In genomic region chr6:42224222-42225042, GRCh38 we compare ENCODE assay signal across 8 cellular contexts. TPM values are rescaled to one million over a fixed set of nuclear protein-coding genes. Genes with fewer than 3 reads are reported as not detected.
DNase-seq lines count a peak whose midpoint lies in the region; ATAC-seq, FAIRE-seq and TF ChIP-seq lines count a peak whose summit lies in the region.

No MANE protein-coding gene starts in this region.

- no peak overlapping the region for H2AFZ ChIP-seq in IMR-90 (replicated peaks; ENCODE audit: low read length, poor library complexity)

- peak overlapping the region; percentile 38 for H2AK5ac ChIP-seq in IMR-90 (ENCODE audit: low read depth, low read length)

- H3K4me1 ChIP-seq in IMR-90 (ENCODE audit: control insufficient read depth, insufficient read depth, low read length) (peaks cover 15% of the 10 kb centered on the region), kidney (ENCODE audit: control insufficient read depth in 1 of 2, insufficient read depth in 1 of 2, low read depth in 1 of 2, low read length in 2 of 2) (peaks cover 12 to 18% of the 10 kb centered on the region in 2 donors), thyroid gland (no peaks in the 10 kb centered on the region)

- H3K36me3 ChIP-seq in IMR-90 (ENCODE audit: control insufficient read depth, insufficient read depth, low read length): peaks cover 13% of the 10 kb centered on the region
- no peaks in the 10 kb centered on the region for H3K36me3 ChIP-seq in kidney (ENCODE audit: control insufficient read depth in 1 of 2, insufficient read depth in 2 of 2, low read length in 2 of 2)
- no peaks in the 10 kb centered on the region for H3K36me3 ChIP-seq in thyroid gland

- H2BK20ac ChIP-seq in IMR-90 (ENCODE audit: low read depth, low read length): peak overlapping the region; percentile 54

- peak overlapping the region; percentile 25; the same call in 1 of the 2 replicates for H3K4ac ChIP-seq in IMR-90 (ENCODE audit: low read depth, low read length)

- H4K91ac ChIP-seq in IMR-90 (ENCODE audit: insufficient read depth, low read depth, low read length): peak overlapping the region; percentile 21; the same call in 1 of the 2 replicates

- peak overlapping the region; percentile 65; the same call in 1 of the 2 replicates for H2BK120ac ChIP-seq in IMR-90 (ENCODE audit: low read depth, low read length)

- POLR2A ChIA-PET in IMR-90 (lab: Charles Lee; ENCODE audit: unreplicated experiment): no interaction called here

- no peak for TF ChIP-seq CTCF in IMR-90 (conservative IDR thresholded peaks at IDR 0.05; ENCODE audit: low read depth, low read length)
- TF ChIP-seq CTCF in epithelial cell of esophagus (IDR thresholded peaks at IDR 0.05; ENCODE audit: insufficient read depth, low read depth, low read length, missing control alignments): no peak
- no peak for TF ChIP-seq CTCF in kidney (IDR thresholded peaks at IDR 0.05; ENCODE audit: borderline replicate concordance, extremely low read depth, insufficient read depth)
- TF ChIP-seq CTCF in thyroid gland (IDR thresholded peaks at IDR 0.05): no peak

- no peak overlapping the region for H3K14ac ChIP-seq in IMR-90 (replicated peaks; ENCODE audit: low read depth, low read length)

- H3K9me1 ChIP-seq in IMR-90 (ENCODE audit: insufficient read depth, low read length): peaks cover 26% of the 10 kb centered on the region

- peak; percentile 83 for ATAC-seq in GM18498 (IDR thresholded peaks at IDR 0.05; ENCODE audit: unreplicated experiment)
- peak; percentile 85 for ATAC-seq in GM21717 (IDR thresholded peaks at IDR 0.05; ENCODE audit: unreplicated experiment)
- peak; percentile 58 for ATAC-seq in IMR-90 (ENCODE audit: low read depth)

- peak overlapping the region; percentile 47; the same call in 1 of the 2 replicates for H4K5ac ChIP-seq in IMR-90 (ENCODE audit: low read depth, low read length)

- H3K56ac ChIP-seq in IMR-90 (ENCODE audit: extremely low read depth, insufficient read depth, low read length): no peak overlapping the region; the same call in 1 of the 2 replicates

- H3K9me3 ChIP-seq in IMR-90 (ENCODE audit: control insufficient read depth, insufficient read depth, low read length) (no peaks in the 10 kb centered on the region), kidney (ENCODE audit: control insufficient read depth in 1 of 2, low read length in 2 of 2) (no peaks in the 10 kb centered on the region), thyroid gland (no peaks in the 10 kb centered on the region)

- H2BK15ac ChIP-seq in IMR-90 (ENCODE audit: low read depth, low read length): no peak overlapping the region

- H3K4me2 ChIP-seq in IMR-90 (ENCODE audit: low read depth, low read length): peak overlapping the region; percentile 96; the same call in 1 of the 2 replicates

- H3K79me1 ChIP-seq in IMR-90 (ENCODE audit: low read depth in 1 of 2, low read length in 2 of 2): peaks cover under 1 to 15% of the 10 kb centered on the region in 2 experiments; a peak in 2 of 4 replicates

- intact Hi-C loops in IMR-90 (cut with micrococcal nuclease) (loop anchor here (10.0 kb wide), 1 partner anchor 110 kb away; no protein-coding TSS in a partner anchor), kidney (cut with DNase I) (no loop called here), thyroid gland (cut with DNase I) (no loop called here)

- WGBS in IMR-90 (ENCODE audit: extremely low coverage in 2 of 2, insufficient read length in 1 of 2), 2 experiments: 100% methylated on average over 1 of the region's 12 CpGs; no CpG with 5 or more reads in 1 of the 2 experiments
- 73 to 77% methylated on average over 12 of the region's 12 CpGs for WGBS in thyroid gland, 2 donors

- H3K27ac ChIP-seq in IMR-90 (ENCODE audit: insufficient read depth, low read length): peak overlapping the region; percentile 13; the same call in 1 of the 2 replicates
- H3K27ac ChIP-seq in kidney (ENCODE audit: low read depth in 2 of 2, low read length in 2 of 2): no peak overlapping the region
- H3K27ac ChIP-seq in thyroid gland: no peak overlapping the region

- H3K27me3 ChIP-seq in IMR-90 (ENCODE audit: control insufficient read depth, insufficient read depth, low read length) (no peaks in the 10 kb centered on the region), thyroid gland (no peaks in the 10 kb centered on the region)

- dilution Hi-C loops in IMR-90 (cut with HindIII; ENCODE audit: low sequenced_read_pairs, unreplicated experiment): no loop called here

- CTCF ChIA-PET in IMR-90 (lab: Yijun Ruan, JAX): interaction anchor here (0.6 kb wide), 1 partner anchor 8 kb away, joined by 3 read pairs; no protein-coding TSS in a partner anchor

- in situ Hi-C loops in IMR-90 (cut with MboI; ENCODE audit: low sequenced_read_pairs): no loop called here

- no TSS peak for BruUV-seq in IMR-90 (replicated peaks; lab: Mats Ljungman, UMichigan)

- H3K4me3 ChIP-seq in IMR-90 (ENCODE audit: insufficient read depth, low read depth, low read length): peak overlapping the region; percentile 27; the same call in 1 of the 2 replicates
- H3K4me3 ChIP-seq in epithelial cell of esophagus (ENCODE audit: low read length): peak overlapping the region; percentile 28
- no peak overlapping the region for H3K4me3 ChIP-seq in kidney (ENCODE audit: low read length in 2 of 2)
- H3K4me3 ChIP-seq in thyroid gland (replicated peaks in 1 of 3): no peak overlapping the region

- peak overlapping the region in 1 of 2 experiments; percentile 42; a peak in 2 of 4 replicates for H4K8ac ChIP-seq in IMR-90 (ENCODE audit: low read depth in 2 of 2, low read length in 2 of 2)

- no peaks in the 10 kb centered on the region for H4K20me1 ChIP-seq in IMR-90 (ENCODE audit: insufficient read depth, low read length)

- H2BK5ac ChIP-seq in IMR-90 (ENCODE audit: low read depth, low read length, poor library complexity, severe bottlenecking): peak overlapping the region; percentile 90

- no peak overlapping the region for H3K9ac ChIP-seq in IMR-90 (ENCODE audit: low read depth, low read length)
- H3K9ac ChIP-seq in kidney (ENCODE audit: low read length in 2 of 2): no peak overlapping the region

- DNase-seq in IMR-90 (peak; percentile 97), epithelial cell of esophagus (ENCODE audit: low read depth) (peak; percentile 96), NCI-H2196 (lab: John Stamatoyannopoulos, UW; ENCODE audit: unreplicated experiment) (no peak), SHP77 (lab: John Stamatoyannopoulos, UW) (no peak), kidney (no peak), thyroid gland (no peak)

- H3K23ac ChIP-seq in IMR-90 (ENCODE audit: low read depth, low read length): no peak overlapping the region

- peak overlapping the region; percentile 55 for H2AK9ac ChIP-seq in IMR-90 (replicated peaks; ENCODE audit: low read depth, low read length, poor library complexity)

- H3K18ac ChIP-seq in IMR-90 (ENCODE audit: low read depth, low read length): peak overlapping the region; percentile 71; the same call in 1 of the 2 replicates

- no peak for TF ChIP-seq RAD21 in IMR-90 (IDR thresholded peaks at IDR 0.05; ENCODE audit: low read length)

- FAIRE-seq in kidney (lab: Jason Lieb, UNC): no peak

- no peak for TF ChIP-seq POLR2A in IMR-90 (IDR thresholded peaks at IDR 0.05; ENCODE audit: low read depth, low read length)
- no peak for TF ChIP-seq POLR2A in thyroid gland (IDR thresholded peaks at IDR 0.05)

TF ChIP-seq in IMR-90, 13 proteins besides CTCF, POLR2A, EP300 and RAD21:
- TF ChIP-seq FOS (IDR thresholded peaks at IDR 0.05; ENCODE audit: low read depth, low read length): peak; percentile 96
- peak; percentile 27; the same call in 1 of the 2 replicates for TF ChIP-seq BHLHE40 (IDR thresholded peaks at IDR 0.05; ENCODE audit: low read depth, low read length)
- peak; percentile 66 for TF ChIP-seq CEBPB (IDR thresholded peaks at IDR 0.05; ENCODE audit: low read depth, low read length)
- no peak for TF ChIP-seq CHD1 (IDR thresholded peaks at IDR 0.05; ENCODE audit: low read depth, low read length)
- TF ChIP-seq RCOR1 (IDR thresholded peaks at IDR 0.05; ENCODE audit: insufficient replicate concordance, low read length): no peak
- TF ChIP-seq RFX5 (IDR thresholded peaks at IDR 0.05; ENCODE audit: low read depth, low read length): no peak
TF ChIP-seq in IMR-90: peak in this region for 3.

RNA-seq across cellular contexts. Expression of gene MRPS10, which starts 6.8 kb away (rescaled TPM):
- total RNA-seq in IMR-90 (2012; rRNA removed): 47.0 and 71.1 TPM in 2 replicates
- polyA plus RNA-seq in IMR-90 (2012; rRNA removed): 24.0 and 28.5 TPM in 2 replicates
- polyA plus RNA-seq in IMR-90 (2012; cell fraction: cytosol; rRNA removed): 8.0 and 10.3 TPM in 2 replicates
- 1.8 and 8.3 TPM in 2 replicates for polyA plus RNA-seq in IMR-90 (2012; cell fraction: nucleus; rRNA removed; ENCODE audit: low replicate concordance)
- 28.0 TPM for total RNA-seq in kidney
- polyA plus RNA-seq in kidney (ENCODE audit: insufficient read depth, low read depth, low replicate concordance): 39.6 TPM
- 10 to 100 TPM; 35.2 to 42.5 (median 36.9) TPM for total RNA-seq in thyroid gland

RNA-seq across cellular contexts. Expression of gene GUCA1B, which starts 29.7 kb away (rescaled TPM):
- under 0.01 and 0.18 TPM in 2 replicates for total RNA-seq in IMR-90 (2012; rRNA removed)
- polyA plus RNA-seq in IMR-90 (2012; rRNA removed): 0.60 and 1.0 TPM in 2 replicates
- polyA plus RNA-seq in IMR-90 (2012; cell fraction: cytosol; rRNA removed): 0.21 and 0.42 TPM in 2 replicates
- polyA plus RNA-seq in IMR-90 (2012; cell fraction: nucleus; rRNA removed; ENCODE audit: low replicate concordance): 0.94 and 1.4 TPM in 2 replicates
- 0.60 TPM for total RNA-seq in kidney
- not detected for polyA plus RNA-seq in kidney (ENCODE audit: insufficient read depth, low read depth, low replicate concordance)
- 1 to 10 TPM in 1 of 4 donors, under 1 TPM in 2, not detected in 1; 0.56 to 1.6 (median 0.73) TPM for total RNA-seq in thyroid gland

RNA-seq across cellular contexts. Expression of gene GUCA1A, which starts 51.3 kb away (rescaled TPM):
- total RNA-seq in IMR-90 (2012; rRNA removed) (under 0.01 and 0.18 TPM in 2 replicates), kidney (not detected), thyroid gland (not detected)
- polyA plus RNA-seq in IMR-90 (2012; rRNA removed) (0.32 and 0.34 TPM in 2 replicates), kidney (ENCODE audit: insufficient read depth, low read depth, low replicate concordance) (not detected)
- polyA plus RNA-seq in IMR-90 (2012; cell fraction: cytosol; rRNA removed): 0.50 and 0.60 TPM in 2 replicates
- polyA plus RNA-seq in IMR-90 (2012; cell fraction: nucleus; rRNA removed; ENCODE audit: low replicate concordance): 0.12 and 0.18 TPM in 2 replicates

Comparison
In these comparisons a context has a peak if more than half of its experiments do, and no peak if none do; other contexts are left out.
1. DNase-seq: peak in IMR-90 (single experiment) and epithelial cell of esophagus (single experiment); none in NCI-H2196 (single experiment), SHP77 (0 of 2), kidney (single experiment) and thyroid gland (0 of 2).
2. H3K4me3 ChIP-seq: peak in IMR-90 (single experiment) and epithelial cell of esophagus (single experiment); none in kidney (0 of 2) and thyroid gland (0 of 3).
3. Peak in every context shown above with its lines, with median percentiles within 50 percentile points of each other: ATAC-seq.